Comparison of ENCODE assay signal across 8 cellular contexts in the genomic region with DNA sequence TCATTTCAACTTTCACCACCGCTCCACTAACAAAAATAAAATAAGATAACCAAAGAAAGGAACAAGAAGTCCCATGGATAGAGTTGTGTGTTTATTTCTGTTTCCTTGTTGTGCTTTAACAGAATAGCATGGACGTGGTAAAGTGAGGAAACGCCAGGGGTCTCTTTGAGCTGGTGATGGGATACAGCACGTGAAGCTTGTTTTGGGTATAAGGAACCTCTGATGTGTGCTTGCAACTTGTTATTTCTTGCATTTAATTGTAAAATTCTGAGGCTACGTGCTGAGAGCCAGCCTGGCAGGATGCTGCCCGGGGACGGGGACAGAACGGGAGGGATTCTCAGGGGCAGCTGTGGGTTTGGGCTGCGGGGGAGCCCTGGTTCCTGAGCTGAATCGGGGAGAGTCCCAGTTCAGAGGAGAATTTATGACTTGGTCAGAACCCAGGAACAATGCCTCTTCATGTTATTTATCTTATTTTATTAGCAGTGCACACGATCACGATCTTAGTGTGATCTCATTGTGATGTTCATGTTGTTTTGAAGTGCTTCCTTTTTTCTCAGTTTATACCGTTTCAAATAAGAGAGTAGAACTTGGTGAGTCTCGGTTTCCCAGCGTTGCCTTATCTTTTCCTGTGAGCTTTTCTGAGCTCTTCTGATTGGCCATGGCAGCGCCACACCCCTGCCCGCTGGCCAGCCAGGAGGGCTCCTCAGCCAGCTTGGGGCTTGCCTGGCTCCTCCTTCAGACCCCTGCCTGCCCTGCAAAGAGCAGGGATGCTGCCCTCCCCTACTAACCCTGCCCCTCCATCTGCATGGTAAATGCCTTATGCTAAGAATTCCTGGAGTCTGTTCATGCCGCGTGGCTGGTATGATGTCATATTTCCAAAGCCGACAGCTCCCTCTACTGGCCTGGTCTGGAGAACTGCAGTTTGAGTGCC.
DNase-seq lines count a peak whose midpoint lies in the region; ATAC-seq and TF ChIP-seq lines count a peak whose summit lies in the region.

No MANE protein-coding gene starts in this region.

- peaks cover 14 to 21% of the 10 kb centered on the region in 2 donors for H3K4me1 Mint-ChIP-seq in immature natural killer cell

- H3K36me3 Mint-ChIP-seq in immature natural killer cell: peaks cover 0 to 7% (median 0%) of the 10 kb centered on the region in 3 donors

- H3K4me3 ChIP-seq in WI38 (ENCODE audit: low read depth, low read length) (peak overlapping the region; percentile 29), cardiac fibroblast (replicated peaks in 1 of 2; ENCODE audit: low read depth in 2 of 2, low read length in 2 of 2) (peak overlapping the region; percentile 28 to 45)

- peak overlapping the region; percentile 6 to 83 (median 65) for H3K27ac Mint-ChIP-seq in immature natural killer cell

- H3K27me3 Mint-ChIP-seq in immature natural killer cell (ENCODE audit: low read depth in 3 of 3): peaks cover 4 to 6% (median 5%) of the 10 kb centered on the region in 3 donors

- peak; percentile 31 for ATAC-seq in GM18873 (IDR thresholded peaks at IDR 0.05; ENCODE audit: low FRiP score, unreplicated experiment)
- peak; percentile 40 for ATAC-seq in HG03135 (IDR thresholded peaks at IDR 0.05; ENCODE audit: unreplicated experiment)

- TF ChIP-seq CTCF in WI38 (IDR thresholded peaks at IDR 0.05; ENCODE audit: low read depth, low read length): peak; percentile 67
- peak; percentile 85 for TF ChIP-seq CTCF in cardiac fibroblast (IDR thresholded peaks at IDR 0.05; ENCODE audit: low read depth, low read length)

- peak; percentile 98 for DNase-seq in AG08396 (ENCODE audit: low spot score)
- peak; percentile 99 for DNase-seq in NCI-H2171 treated with DMSO at 0.1 percent for 48 hours (lab: John Stamatoyannopoulos, UW)
- DNase-seq in cardiac fibroblast (ENCODE audit: low read depth in 2 of 2): peak; percentile 95 to 99
- DNase-seq in immature natural killer cell: peak; percentile 72 to 79 (median 75)
- peak; percentile 98 for DNase-seq in smooth muscle cell of the brain vasculature (ENCODE audit: low read depth, low spot score)

- H3K4me3 Mint-ChIP-seq in immature natural killer cell: peak overlapping the region; percentile 80 to 92 (median 85)

- H3K9me3 Mint-ChIP-seq in immature natural killer cell: no peaks in the 10 kb centered on the region

Comparison
In these comparisons a context has a peak if more than half of its experiments do, and no peak if none do; other contexts are left out.
1. Peak in every context shown above with its lines: DNase-seq, ATAC-seq and H3K4me3 ChIP-seq.